ENCODE assay signal across 13 cellular contexts in genomic region chr10:131875501-131875900, GRCh38.
"Had no signal": no experiment of that assay in that cellular context is flagged by ENCODE, and none has a peak within 500 bp of the region (broad histone marks: within the 10 kb centered on the region; RNA-seq: fewer than 3 reads in every experiment).

No MANE protein-coding gene starts in this region.

- H3K4me1 Mint-ChIP-seq: activated B cell treated with CpG ODN at 0.5 μM for 24 hours had no signal

- H3K36me3 ChIP-seq: cardiac muscle cell had no signal

- H3K9me3 ChIP-seq: psoas muscle, testis had no signal

- H3K9me3 Mint-ChIP-seq: activated B cell treated with CpG ODN at 0.5 μM for 24 hours; activated naive CD8-positive, alpha-beta T cell treated with anti-CD3 and anti-CD28 coated beads, Interleukin-2, amount 10 ng/mL, durations not matched to agents 7 days and 5 days; activated T-cell treated with anti-CD3 and anti-CD28 coated beads, Interleukin-2, amount 50 U/mL, for 24 hours; activated T-helper 2 cell treated with anti-CD3 and anti-CD28 coated beads, Interferon-gamma antibody, Interleukin-2, Interleukin-4, amounts not matched to agents 10 μg/mL and 5 μg/mL and 100 μg/mL, durations not matched to agents 14 hours and 24 hours and 36 hours; stimulated activated naive CD8-positive, alpha-beta T cell treated with anti-CD3 and anti-CD28 coated beads, Interleukin-15, amount 100 ng/mL, for 72 hours; T-helper 2 cell treated with Interferon-gamma antibody and Interleukin-4, amounts not matched to agents 5 μg/mL and 100 μg/mL, for 36 hours had no signal

- H3K36me3 Mint-ChIP-seq: activated naive CD8-positive, alpha-beta T cell treated with anti-CD3 and anti-CD28 coated beads, Interleukin-2, amount 10 ng/mL, durations not matched to agents 7 days and 5 days had no signal

- H3K27me3 ChIP-seq: cardiac muscle cell, testis had no signal

- H3K27ac Mint-ChIP-seq: activated B cell treated with CpG ODN at 0.5 μM for 24 hours; activated CD8-positive, alpha-beta T cell treated with anti-CD3 and anti-CD28 coated beads, Interleukin-2, amount 10 ng/mL, durations not matched to agents 7 days and 5 days; activated naive CD8-positive, alpha-beta T cell treated with anti-CD3 and anti-CD28 coated beads, Interleukin-2, amount 10 ng/mL, durations not matched to agents 7 days and 5 days; activated T-cell treated with anti-CD3 and anti-CD28 coated beads, Interleukin-2, amount 50 U/mL, for 24 hours; activated T-helper 2 cell treated with anti-CD3 and anti-CD28 coated beads, Interferon-gamma antibody, Interleukin-2, Interleukin-4, amounts not matched to agents 10 μg/mL and 5 μg/mL and 100 μg/mL, durations not matched to agents 14 hours and 24 hours and 36 hours; nephron; stimulated activated naive CD8-positive, alpha-beta T cell treated with anti-CD3 and anti-CD28 coated beads, Interleukin-15, amount 100 ng/mL, for 72 hours; T-helper 2 cell treated with Interferon-gamma antibody and Interleukin-4, amounts not matched to agents 5 μg/mL and 100 μg/mL, for 36 hours had no signal

- H3K4me3 Mint-ChIP-seq: activated B cell treated with CpG ODN at 0.5 μM for 24 hours; activated CD8-positive, alpha-beta T cell treated with anti-CD3 and anti-CD28 coated beads, Interleukin-2, amount 10 ng/mL, durations not matched to agents 7 days and 5 days; activated naive CD8-positive, alpha-beta T cell treated with anti-CD3 and anti-CD28 coated beads, Interleukin-2, amount 10 ng/mL, durations not matched to agents 7 days and 5 days; activated T-cell treated with anti-CD3 and anti-CD28 coated beads, Interleukin-2, amount 50 U/mL, for 24 hours; nephron; stimulated activated naive CD8-positive, alpha-beta T cell treated with anti-CD3 and anti-CD28 coated beads, Interleukin-15, amount 100 ng/mL, for 72 hours; T-helper 2 cell treated with Interferon-gamma antibody and Interleukin-4, amounts not matched to agents 5 μg/mL and 100 μg/mL, for 36 hours had no signal

- H3K4me3 ChIP-seq: cardiac muscle cell, lung, psoas muscle had no signal

- H3K27ac ChIP-seq: cardiac muscle cell, epithelial cell of prostate, psoas muscle, testis had no signal

- H3K4me1 ChIP-seq: psoas muscle had no signal
